In genomic region chr22:45553333-45554039, GRCh38 we compare ENCODE assay signal across 8 cellular contexts. TPM values are rescaled to one million over a fixed set of nuclear protein-coding genes. Genes with fewer than 3 reads are reported as not detected.
DNase-seq lines count a peak whose midpoint lies in the region; ATAC-seq, FAIRE-seq and TF ChIP-seq lines count a peak whose summit lies in the region.

No MANE protein-coding gene starts in this region.

- no peak for FAIRE-seq in D721Med (lab: Jason Lieb, UNC)
- FAIRE-seq in urothelium cell line (lab: Jason Lieb, UNC) = peak; percentile 90

- TF ChIP-seq CTCF in D721Med (IDR thresholded peaks at IDR 0.05; ENCODE audit: insufficient read depth, missing control alignments) (peak; percentile 91), parathyroid adenoma (IDR thresholded peaks at IDR 0.05) (peak; percentile 86)

- no peak overlapping the region for H3K27ac ChIP-seq in Karpas-422 (ENCODE audit: low read length)
- H3K27ac ChIP-seq in parathyroid adenoma = peak overlapping the region; percentile 74

- DNase-seq in D721Med (ENCODE audit: insufficient read length, low spot score) (peak; percentile 77), Karpas-422 (peak; percentile 86), RKO (ENCODE audit: low spot score) (peak; percentile 54), head of caudate nucleus (peak; percentile 51 to 92 (median 82)), urothelium cell line (ENCODE audit: low spot score) (peak; percentile 83)
- peak; percentile 10 for DNase-seq in activated naive CD8-positive, alpha-beta T cell treated with anti-CD3 and anti-CD28 coated beads, Interleukin-2, amount 50 U/mL, for 16 hours (ENCODE audit: low read depth, low spot score)

- H3K36me3 ChIP-seq in Karpas-422 (ENCODE audit: insufficient read depth, low read length) = no peaks in the 10 kb centered on the region
- H3K36me3 ChIP-seq in parathyroid adenoma (ENCODE audit: control insufficient read depth, insufficient read depth, low read length) = no peaks in the 10 kb centered on the region

- no peaks in the 10 kb centered on the region for H3K79me2 ChIP-seq in Karpas-422 (ENCODE audit: low read length)
- H3K79me2 ChIP-seq in parathyroid adenoma = peaks cover 2% of the 10 kb centered on the region

- intact Hi-C loops in head of caudate nucleus (cut with DNase I) = loop anchor here (5.0 kb wide), 1 partner anchor 281 kb away; no protein-coding TSS in a partner anchor

- H3K9ac ChIP-seq in Karpas-422 (ENCODE audit: low read length) = no peak overlapping the region
- H3K9ac ChIP-seq in parathyroid adenoma = no peak overlapping the region

- no peaks in the 10 kb centered on the region for H3K9me2 ChIP-seq in Karpas-422 (replicated peaks; ENCODE audit: insufficient read depth, low read length)

- H3K9me3 ChIP-seq in Karpas-422 (ENCODE audit: low read length) (no peaks in the 10 kb centered on the region), parathyroid adenoma (ENCODE audit: control insufficient read depth, low read length) (no peaks in the 10 kb centered on the region)

- no peak overlapping the region; the same call in 1 of the 2 replicates for H2AFZ ChIP-seq in Karpas-422 (ENCODE audit: low read length)
- no peak overlapping the region for H2AFZ ChIP-seq in parathyroid adenoma

- ATAC-seq in GM18868 (IDR thresholded peaks at IDR 0.05; ENCODE audit: unreplicated experiment) = no peak

- H3K4me3 ChIP-seq in Karpas-422 (ENCODE audit: low read length) (no peak overlapping the region), parathyroid adenoma (ENCODE audit: low read depth, low read length) (no peak overlapping the region)

- H3K4me2 ChIP-seq in Karpas-422 (ENCODE audit: low read depth, low read length, poor library complexity, severe bottlenecking) = no peak overlapping the region
- H3K4me2 ChIP-seq in parathyroid adenoma (ENCODE audit: low read length) = no peak overlapping the region

- H3K27me3 ChIP-seq in Karpas-422 (ENCODE audit: low read length) = no peaks in the 10 kb centered on the region
- no peaks in the 10 kb centered on the region for H3K27me3 ChIP-seq in parathyroid adenoma (ENCODE audit: control insufficient read depth, insufficient read depth, low read length)

- H3K4me1 ChIP-seq in Karpas-422 (ENCODE audit: low read length) (peaks cover 7% of the 10 kb centered on the region), parathyroid adenoma (peaks cover 18% of the 10 kb centered on the region)

- no peaks in the 10 kb centered on the region for H4K20me1 ChIP-seq in Karpas-422 (ENCODE audit: insufficient read depth, low read depth, low read length)

RNA-seq across cellular contexts. Expression of gene FBLN1, which starts 50.8 kb away (rescaled TPM):
- total RNA-seq in Karpas-422 (2014; rRNA removed; shearing (Covaris generic); ENCODE audit: low replicate concordance) = not detected in 2 replicates

Comparison
In these comparisons a context has a peak if more than half of its experiments do, and no peak if none do; other contexts are left out.
1. DNase-seq: peak in every context shown above with its lines; median percentile 86 in Karpas-422; 83 in urothelium cell line; 82 in head of caudate nucleus; 77 in D721Med; 54 in RKO; 10 in activated naive CD8-positive, alpha-beta T cell treated with anti-CD3 and anti-CD28 coated beads, Interleukin-2, amount 50 U/mL, for 16 hours.